1 cellular context compared by ENCODE assay signal in the genomic region with DNA sequence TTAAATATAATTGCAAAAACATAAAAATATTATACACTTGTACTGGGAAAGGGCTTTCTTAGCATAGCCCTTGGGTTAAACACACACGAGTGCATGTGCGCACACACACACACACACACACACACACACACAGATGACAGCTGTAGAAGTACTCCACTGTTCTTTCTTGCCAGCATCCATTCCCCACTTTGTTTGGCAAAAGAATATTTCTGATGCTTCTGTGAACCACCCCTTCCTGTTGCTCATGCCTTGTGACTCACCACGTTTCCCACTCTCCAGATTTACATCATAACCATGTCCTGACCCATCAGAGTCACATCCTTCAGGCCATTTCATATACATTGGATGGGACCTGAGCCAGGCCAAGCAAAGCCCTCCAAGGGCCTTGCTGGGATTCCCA.
TF ChIP-seq lines count a peak whose summit lies in the region.

No MANE protein-coding gene starts in this region.

TF ChIP-seq in SK-N-SH treated with all-trans-retinoic acid at 6 μM for 48 hours, 23 proteins besides CTCF, POLR2A, EP300 and RAD21 (continued from another document):
- TF ChIP-seq, protein P1, sequence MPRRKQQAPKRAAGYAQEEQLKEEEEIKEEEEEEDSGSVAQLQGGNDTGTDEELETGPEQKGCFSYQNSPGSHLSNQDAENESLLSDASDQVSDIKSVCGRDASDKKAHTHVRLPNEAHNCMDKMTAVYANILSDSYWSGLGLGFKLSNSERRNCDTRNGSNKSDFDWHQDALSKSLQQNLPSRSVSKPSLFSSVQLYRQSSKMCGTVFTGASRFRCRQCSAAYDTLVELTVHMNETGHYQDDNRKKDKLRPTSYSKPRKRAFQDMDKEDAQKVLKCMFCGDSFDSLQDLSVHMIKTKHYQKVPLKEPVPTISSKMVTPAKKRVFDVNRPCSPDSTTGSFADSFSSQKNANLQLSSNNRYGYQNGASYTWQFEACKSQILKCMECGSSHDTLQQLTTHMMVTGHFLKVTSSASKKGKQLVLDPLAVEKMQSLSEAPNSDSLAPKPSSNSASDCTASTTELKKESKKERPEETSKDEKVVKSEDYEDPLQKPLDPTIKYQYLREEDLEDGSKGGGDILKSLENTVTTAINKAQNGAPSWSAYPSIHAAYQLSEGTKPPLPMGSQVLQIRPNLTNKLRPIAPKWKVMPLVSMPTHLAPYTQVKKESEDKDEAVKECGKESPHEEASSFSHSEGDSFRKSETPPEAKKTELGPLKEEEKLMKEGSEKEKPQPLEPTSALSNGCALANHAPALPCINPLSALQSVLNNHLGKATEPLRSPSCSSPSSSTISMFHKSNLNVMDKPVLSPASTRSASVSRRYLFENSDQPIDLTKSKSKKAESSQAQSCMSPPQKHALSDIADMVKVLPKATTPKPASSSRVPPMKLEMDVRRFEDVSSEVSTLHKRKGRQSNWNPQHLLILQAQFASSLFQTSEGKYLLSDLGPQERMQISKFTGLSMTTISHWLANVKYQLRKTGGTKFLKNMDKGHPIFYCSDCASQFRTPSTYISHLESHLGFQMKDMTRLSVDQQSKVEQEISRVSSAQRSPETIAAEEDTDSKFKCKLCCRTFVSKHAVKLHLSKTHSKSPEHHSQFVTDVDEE (CRISPR knock-in tag; IDR thresholded peaks at IDR 0.05), result no peak
- TF ChIP-seq ARNTL (CRISPR knock-in tag; IDR thresholded peaks at IDR 0.05; ENCODE audit: borderline replicate concordance, low read depth) (no peak), CSDC2 (CRISPR knock-in tag; IDR thresholded peaks at IDR 0.05) (no peak), ISL1 (CRISPR knock-in tag; IDR thresholded peaks at IDR 0.05) (no peak), ESRRG (CRISPR knock-in tag; IDR thresholded peaks at IDR 0.05) (no peak), BACH2 (CRISPR knock-in tag; IDR thresholded peaks at IDR 0.05; ENCODE audit: borderline replicate concordance) (no peak), RARB (CRISPR knock-in tag; IDR thresholded peaks at IDR 0.05) (no peak), ZC3H10 (CRISPR knock-in tag; IDR thresholded peaks at IDR 0.05) (no peak), TOX (CRISPR knock-in tag; IDR thresholded peaks at IDR 0.05; ENCODE audit: borderline replicate concordance) (no peak)
- TF ChIP-seq, protein P2, sequence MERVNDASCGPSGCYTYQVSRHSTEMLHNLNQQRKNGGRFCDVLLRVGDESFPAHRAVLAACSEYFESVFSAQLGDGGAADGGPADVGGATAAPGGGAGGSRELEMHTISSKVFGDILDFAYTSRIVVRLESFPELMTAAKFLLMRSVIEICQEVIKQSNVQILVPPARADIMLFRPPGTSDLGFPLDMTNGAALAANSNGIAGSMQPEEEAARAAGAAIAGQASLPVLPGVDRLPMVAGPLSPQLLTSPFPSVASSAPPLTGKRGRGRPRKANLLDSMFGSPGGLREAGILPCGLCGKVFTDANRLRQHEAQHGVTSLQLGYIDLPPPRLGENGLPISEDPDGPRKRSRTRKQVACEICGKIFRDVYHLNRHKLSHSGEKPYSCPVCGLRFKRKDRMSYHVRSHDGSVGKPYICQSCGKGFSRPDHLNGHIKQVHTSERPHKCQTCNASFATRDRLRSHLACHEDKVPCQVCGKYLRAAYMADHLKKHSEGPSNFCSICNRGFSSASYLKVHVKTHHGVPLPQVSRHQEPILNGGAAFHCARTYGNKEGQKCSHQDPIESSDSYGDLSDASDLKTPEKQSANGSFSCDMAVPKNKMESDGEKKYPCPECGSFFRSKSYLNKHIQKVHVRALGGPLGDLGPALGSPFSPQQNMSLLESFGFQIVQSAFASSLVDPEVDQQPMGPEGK (CRISPR knock-in tag; IDR thresholded peaks at IDR 0.05; ENCODE audit: borderline replicate concordance), result no peak
- TF ChIP-seq, protein P3, sequence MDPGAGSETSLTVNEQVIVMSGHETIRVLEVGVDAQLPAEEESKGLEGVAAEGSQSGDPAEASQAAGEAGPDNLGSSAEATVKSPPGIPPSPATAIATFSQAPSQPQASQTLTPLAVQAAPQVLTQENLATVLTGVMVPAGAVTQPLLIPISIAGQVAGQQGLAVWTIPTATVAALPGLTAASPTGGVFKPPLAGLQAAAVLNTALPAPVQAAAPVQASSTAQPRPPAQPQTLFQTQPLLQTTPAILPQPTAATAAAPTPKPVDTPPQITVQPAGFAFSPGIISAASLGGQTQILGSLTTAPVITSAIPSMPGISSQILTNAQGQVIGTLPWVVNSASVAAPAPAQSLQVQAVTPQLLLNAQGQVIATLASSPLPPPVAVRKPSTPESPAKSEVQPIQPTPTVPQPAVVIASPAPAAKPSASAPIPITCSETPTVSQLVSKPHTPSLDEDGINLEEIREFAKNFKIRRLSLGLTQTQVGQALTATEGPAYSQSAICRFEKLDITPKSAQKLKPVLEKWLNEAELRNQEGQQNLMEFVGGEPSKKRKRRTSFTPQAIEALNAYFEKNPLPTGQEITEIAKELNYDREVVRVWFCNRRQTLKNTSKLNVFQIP (CRISPR knock-in tag; IDR thresholded peaks at IDR 0.05; ENCODE audit: borderline replicate concordance, low read depth), result no peak
